ENCODE assay signal across 20 cellular contexts in the genomic region with DNA sequence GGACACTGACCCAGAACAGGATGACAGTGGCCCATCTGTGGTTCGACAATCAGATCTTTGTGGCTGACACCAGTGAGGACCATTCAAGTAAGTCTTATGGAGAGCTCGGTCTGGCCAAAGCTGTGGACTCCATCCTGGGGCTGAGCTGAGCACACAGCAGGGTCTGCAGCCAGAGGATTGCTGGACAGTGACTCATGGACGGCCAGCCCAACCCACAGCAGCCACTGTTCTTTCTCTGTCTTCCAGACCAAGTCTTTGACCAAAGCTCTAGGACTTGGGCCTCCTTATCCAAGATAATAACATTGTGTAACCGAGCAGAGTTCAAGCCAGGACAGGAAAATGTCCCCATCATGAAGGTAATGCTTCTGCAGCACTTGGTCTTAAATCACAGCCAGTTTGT. TPM values are rescaled to one million over a fixed set of nuclear protein-coding genes. Genes with fewer than 3 reads are reported as not detected.
DNase-seq lines count a peak whose midpoint lies in the region; ATAC-seq and TF ChIP-seq lines count a peak whose summit lies in the region.
"Had no signal": no experiment of that assay in that cellular context is flagged by ENCODE, and none has a peak within 500 bp of the region (broad histone marks: within the 10 kb centered on the region; RNA-seq: fewer than 3 reads in every experiment).

No MANE protein-coding gene starts in this region.

- H3K27me3 ChIP-seq in breast epithelium = peaks cover 0 to 9% of the 10 kb centered on the region in 2 donors
- no peaks in the 10 kb centered on the region for H3K27me3 ChIP-seq in tibial artery

- no TSS peak for BruUV-seq in MCF 10A (replicated peaks; lab: Mats Ljungman, UMichigan)

- H3K36me3 ChIP-seq in breast epithelium (no peaks in the 10 kb centered on the region), tibial artery (no peaks in the 10 kb centered on the region)
- H3K36me3 ChIP-seq: gastrocnemius medialis had no signal

- no peaks in the 10 kb centered on the region for H3K9me3 Mint-ChIP-seq in MCF 10A (ENCODE audit: unreplicated experiment)
- H3K9me3 Mint-ChIP-seq: effector memory CD8-positive, alpha-beta T cell; H9; T-helper 1 cell treated with Interleukin-12 subunit alpha and Interleukin-12 subunit beta and Interleukin-4 antibody, amounts not matched to agents 30 μg/mL and 1 μg/mL, for 36 hours had no signal

- H3K4me1 ChIP-seq in breast epithelium (no peaks in the 10 kb centered on the region), tibial artery (peaks cover 0 to 27% (median 8%) of the 10 kb centered on the region in 4 donors)
- H3K4me1 ChIP-seq: gastrocnemius medialis had no signal

- TF ChIP-seq POLR2A in breast epithelium (IDR thresholded peaks at IDR 0.05) = no peak

- no peak overlapping the region for H3K27ac ChIP-seq in breast epithelium
- no peak overlapping the region for H3K27ac ChIP-seq in tibial artery
- H3K27ac ChIP-seq: gastrocnemius medialis had no signal

- in situ Hi-C loops in astrocyte of the spinal cord (cut with HindIII; ENCODE audit: low sequenced_read_pairs) = no loop called here

- H3K27me3 Mint-ChIP-seq in MCF 10A (ENCODE audit: insufficient read depth, unreplicated experiment) = no peaks in the 10 kb centered on the region

- H3K4me3 ChIP-seq in breast epithelium = no peak overlapping the region
- H3K4me3 ChIP-seq in astrocyte of the spinal cord (ENCODE audit: low read depth, low read length) = no peak overlapping the region
- no peak overlapping the region for H3K4me3 ChIP-seq in tibial artery
- H3K4me3 ChIP-seq: gastrocnemius medialis had no signal

- CTCF ChIA-PET in MCF 10A (lab: Yijun Ruan, JAX) = interaction anchor here (0.6 to 4.0 kb wide), 13 partner anchors 8 to 486 kb away, joined by 3 to 36 read pairs (median 4); no protein-coding TSS in a partner anchor

- no peak overlapping the region for H3K27ac Mint-ChIP-seq in MCF 10A (ENCODE audit: low read depth, unreplicated experiment)
- H3K27ac Mint-ChIP-seq: effector memory CD8-positive, alpha-beta T cell; H9; T-helper 1 cell treated with Interleukin-12 subunit alpha and Interleukin-12 subunit beta and Interleukin-4 antibody, amounts not matched to agents 30 μg/mL and 1 μg/mL, for 36 hours had no signal

- no peak for ATAC-seq in HG03175 (IDR thresholded peaks at IDR 0.05; ENCODE audit: unreplicated experiment)
- ATAC-seq: effector memory CD8-positive, alpha-beta T cell; gastrocnemius medialis had no signal

- POLR2A ChIA-PET in MCF 10A (lab: Yijun Ruan, JAX) = no interaction called here

- DNase-seq in MCF 10A (ENCODE audit: unreplicated experiment) (peak; percentile 16), breast epithelium (ENCODE audit: low spot score in 2 of 2) (no peak), astrocyte of the spinal cord (ENCODE audit: low read depth, low spot score) (peak; percentile 73), islet precursor cell (peak; percentile 88), tibial artery (peak; percentile 43 to 71), putamen (ENCODE audit: low spot score) (no peak), DMS153 treated with DMSO at 0.1 percent for 48 hours (lab: John Stamatoyannopoulos, UW; ENCODE audit: unreplicated experiment) (no peak)
- DNase-seq: 8988T; activated CD4-positive, CD25-positive, alpha-beta regulatory T cell treated with anti-CD3 and anti-CD28 coated beads, Interleukin-2, amount 50 U/mL, for 72 hours; CD4-positive, CD25-positive, alpha-beta regulatory T cell; effector memory CD8-positive, alpha-beta T cell; gastrocnemius medialis; H9; NCI-H1092; NCI-H2171; NCI-H774; trophoblast cell had no signal

- intact Hi-C loops in MCF 10A (cut with micrococcal nuclease) = loop anchor here (5.0 to 10.0 kb wide), 2 partner anchors 35 to 362 kb away; no protein-coding TSS in a partner anchor
- intact Hi-C loops in breast epithelium (cut with DNase I; ENCODE audit: low total_unique reads) = no loop called here
- intact Hi-C loops in tibial artery (cut with DNase I; ENCODE audit: low total_unique reads) = no loop called here

- TF ChIP-seq CTCF in MCF 10A (IDR thresholded peaks at IDR 0.05; ENCODE audit: unreplicated experiment) (no peak), breast epithelium (IDR thresholded peaks at IDR 0.05) (no peak), astrocyte of the spinal cord (IDR thresholded peaks at IDR 0.05; ENCODE audit: low read depth, low read length) (no peak), tibial artery (IDR thresholded peaks at IDR 0.05) (no peak)

- peaks cover 5% of the 10 kb centered on the region for H3K4me1 Mint-ChIP-seq in MCF 10A (ENCODE audit: insufficient read depth, unreplicated experiment)

- no peak overlapping the region for H3K4me3 Mint-ChIP-seq in MCF 10A (ENCODE audit: unreplicated experiment)
- H3K4me3 Mint-ChIP-seq: CD4-positive, CD25-positive, alpha-beta regulatory T cell; effector memory CD8-positive, alpha-beta T cell; H9; T-helper 1 cell treated with Interleukin-12 subunit alpha and Interleukin-12 subunit beta and Interleukin-4 antibody, amounts not matched to agents 30 μg/mL and 1 μg/mL, for 36 hours had no signal

- no peaks in the 10 kb centered on the region for H3K9me3 ChIP-seq in breast epithelium
- no peaks in the 10 kb centered on the region for H3K9me3 ChIP-seq in tibial artery
- H3K9me3 ChIP-seq: gastrocnemius medialis had no signal

- H3K36me3 Mint-ChIP-seq in MCF 10A (ENCODE audit: insufficient read depth, unreplicated experiment) = no peaks in the 10 kb centered on the region
- H3K36me3 Mint-ChIP-seq: CD4-positive, CD25-positive, alpha-beta regulatory T cell had no signal

RNA-seq across cellular contexts. Expression of a gene that starts 12.3 kb away (rescaled TPM):
- total RNA-seq in MCF 10A (2022) (not detected in 2 replicates), breast epithelium (not detected)
- total RNA-seq: gastrocnemius medialis, skeletal muscle tissue had no signal

Comparison
In these comparisons a context has a peak if more than half of its experiments do, and no peak if none do; other contexts are left out.
1. DNase-seq: peak in MCF 10A (single experiment), astrocyte of the spinal cord (single experiment), islet precursor cell (single experiment) and tibial artery (2 of 2); none in breast epithelium (0 of 2), putamen (single experiment) and DMS153 treated with DMSO at 0.1 percent for 48 hours (single experiment).